Comparison of ENCODE assay signal across 9 cellular contexts in the genomic region with DNA sequence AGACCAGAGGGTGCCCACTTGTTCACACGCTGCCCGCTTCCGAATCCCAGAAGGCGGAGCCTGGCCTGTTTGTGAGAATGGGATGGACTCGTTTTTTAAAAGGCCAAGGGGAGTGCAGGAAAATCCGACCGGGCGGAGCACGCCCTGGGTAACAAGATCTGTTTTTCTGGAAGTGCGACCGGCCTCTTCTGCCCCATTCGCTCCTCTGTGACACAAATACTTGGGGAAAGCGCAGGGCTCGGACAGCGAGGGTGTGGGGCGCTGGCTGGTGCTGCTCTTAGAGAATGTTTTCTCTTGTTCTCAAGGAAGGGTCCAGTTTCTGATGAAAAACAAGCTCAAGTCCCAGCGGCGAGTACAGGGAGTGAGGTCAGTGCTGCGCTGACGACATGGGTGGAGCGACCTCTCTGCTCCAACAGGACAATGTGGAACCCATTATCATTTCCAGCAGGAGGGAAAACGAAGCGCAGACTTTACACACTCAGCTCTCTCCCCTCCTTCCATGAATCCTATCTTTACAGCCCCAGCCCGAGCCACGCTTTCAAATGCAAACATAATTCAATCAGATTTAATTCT. TPM values are rescaled to one million over a fixed set of nuclear protein-coding genes. Genes with fewer than 3 reads are reported as not detected.
A peak's percentile ranks its signal among the peaks of the same experiment; 100 is the strongest.
DNase-seq lines count a peak whose midpoint lies in the region; ATAC-seq and TF ChIP-seq lines count a peak whose summit lies in the region.
"Had no signal": no experiment of that assay in that cellular context is flagged by ENCODE, and none has a peak within 500 bp of the region (broad histone marks: within the 10 kb centered on the region; RNA-seq: fewer than 3 reads in every experiment).

No MANE protein-coding gene starts in this region.

- H3K4me2 ChIP-seq in fibroblast of lung (ENCODE audit: extremely low read depth, insufficient read depth, low read length), result peak overlapping the region; percentile 99

- no peaks in the 10 kb centered on the region for H3K27me3 Mint-ChIP-seq in Caco-2 (ENCODE audit: insufficient read depth, unreplicated experiment)

- intact Hi-C loops in Caco-2 (cut with micrococcal nuclease; ENCODE audit: unreplicated experiment), result no loop called here

- DNase-seq in Caco-2 (no peak), RWPE2 (ENCODE audit: low spot score) (peak; percentile 40), fibroblast of lung (ENCODE audit: low read depth in 2 of 2) (peak; percentile 61 to 78), GM10248 (ENCODE audit: extremely low spot score) (no peak), DMS79 (lab: John Stamatoyannopoulos, UW) (no peak)
- no peak for DNase-seq in stimulated activated CD4-positive, alpha-beta T cell treated with anti-CD3 and anti-CD28 coated beads, Interleukin-4, amount 100 ng/mL, for 4 hours

- no peaks in the 10 kb centered on the region for H4K20me1 ChIP-seq in fibroblast of lung (ENCODE audit: control insufficient read depth, extremely low read depth, insufficient read depth, low read length)

- peaks cover 7% of the 10 kb centered on the region; the same call in 1 of the 2 replicates for H3K4me1 ChIP-seq in Caco-2
- H3K4me1 ChIP-seq in RWPE2 (ENCODE audit: insufficient read depth, poor library complexity, severe bottlenecking), result no peaks in the 10 kb centered on the region
- peaks cover 8% of the 10 kb centered on the region for H3K4me1 ChIP-seq in fibroblast of lung (ENCODE audit: control insufficient read depth, extremely low read depth, insufficient read depth, low read length)
- peaks cover 0 to 15% of the 10 kb centered on the region in 2 donors for H3K4me1 ChIP-seq in muscle layer of duodenum (ENCODE audit: control insufficient read depth in 1 of 2, insufficient read depth in 2 of 2, low read length in 2 of 2)

- peak overlapping the region; percentile 94 for H2AFZ ChIP-seq in fibroblast of lung (ENCODE audit: low read length)

- H3K27ac ChIP-seq in RWPE2 (ENCODE audit: poor library complexity, severe bottlenecking) (no peak overlapping the region), fibroblast of lung (ENCODE audit: insufficient read depth, low read length) (peak overlapping the region; percentile 87), muscle layer of duodenum (ENCODE audit: low read length) (peak overlapping the region; percentile 63)
- H3K27ac ChIP-seq: HL-60 had no signal

- POLR2A ChIA-PET in Caco-2 (lab: Charles Lee), result no interaction called here
- POLR2A ChIA-PET in GM10248 (lab: Yijun Ruan, JAX), result no interaction called here

- no peaks in the 10 kb centered on the region for H3K79me2 ChIP-seq in fibroblast of lung (ENCODE audit: control insufficient read depth, insufficient read depth, low read length)

- H3K4me3 Mint-ChIP-seq in Caco-2 (ENCODE audit: unreplicated experiment), result peak overlapping the region; percentile 13

- no peak for TF ChIP-seq CTCF in Caco-2 (IDR thresholded peaks at IDR 0.05; ENCODE audit: insufficient read depth in 1 of 2, low read depth in 1 of 2, low read length in 1 of 2, severe bottlenecking in 1 of 2, unreplicated experiment in 1 of 2)
- TF ChIP-seq CTCF in RWPE2 (IDR thresholded peaks at IDR 0.05; ENCODE audit: poor library complexity, severe bottlenecking), result no peak
- no peak for TF ChIP-seq CTCF in fibroblast of lung (conservative IDR thresholded peaks at IDR 0.05 in 1 of 2, IDR thresholded peaks at IDR 0.05 in 1 of 2; ENCODE audit: low read depth in 1 of 2, low read length in 2 of 2)
- no peak for TF ChIP-seq CTCF in GM10248 (IDR thresholded peaks at IDR 0.05; ENCODE audit: control extremely low read depth, extremely low read depth, low read depth, missing control alignments)

- BruUV-seq in Caco-2 (replicated peaks; lab: Mats Ljungman, UMichigan), result no TSS peak

- no peaks in the 10 kb centered on the region for H3K36me3 ChIP-seq in Caco-2 (ENCODE audit: control insufficient read depth, insufficient read depth, low read length)
- H3K36me3 ChIP-seq in RWPE2 (ENCODE audit: low read depth), result no peaks in the 10 kb centered on the region
- H3K36me3 ChIP-seq in fibroblast of lung (ENCODE audit: control insufficient read depth, insufficient read depth, low read length), result no peaks in the 10 kb centered on the region
- peaks cover 0 to 6% of the 10 kb centered on the region in 2 donors for H3K36me3 ChIP-seq in muscle layer of duodenum (ENCODE audit: control insufficient read depth in 1 of 2, insufficient read depth in 2 of 2, low read length in 2 of 2)

- no peaks in the 10 kb centered on the region for H3K9me3 Mint-ChIP-seq in Caco-2 (ENCODE audit: unreplicated experiment)

- no peaks in the 10 kb centered on the region for H3K27me3 ChIP-seq in Caco-2 (replicated peaks; ENCODE audit: control insufficient read depth, insufficient read depth, low read length)
- peaks cover 31% of the 10 kb centered on the region for H3K27me3 ChIP-seq in RWPE2 (ENCODE audit: insufficient read depth, poor library complexity, severe bottlenecking)
- no peaks in the 10 kb centered on the region for H3K27me3 ChIP-seq in fibroblast of lung (ENCODE audit: control insufficient read depth, insufficient read depth, low read length)
- peaks cover 6% of the 10 kb centered on the region for H3K27me3 ChIP-seq in muscle layer of duodenum (ENCODE audit: low read depth, low read length)

- H3K27ac Mint-ChIP-seq in Caco-2 (ENCODE audit: unreplicated experiment), result no peak overlapping the region

- ATAC-seq in RWPE2 (ENCODE audit: low read depth) (peak; percentile 24; the same call in 1 of the 3 replicates), GM18873 (IDR thresholded peaks at IDR 0.05; ENCODE audit: low FRiP score, unreplicated experiment) (no peak)

- no peaks in the 10 kb centered on the region for H3K4me1 Mint-ChIP-seq in Caco-2 (ENCODE audit: low read depth, unreplicated experiment)

- no peaks in the 10 kb centered on the region for H3K36me3 Mint-ChIP-seq in Caco-2 (ENCODE audit: insufficient read depth, unreplicated experiment)

- CTCF ChIA-PET in Caco-2 (lab: Charles Lee), result no interaction called here
- CTCF ChIA-PET in GM10248 (lab: Yijun Ruan, JAX), result interaction anchor here (1.6 to 2.5 kb wide), 2 partner anchors 52 to 90 kb away, joined by 3 to 7 read pairs; no protein-coding TSS in a partner anchor

- no peak overlapping the region for H3K4me3 ChIP-seq in Caco-2 (ENCODE audit: low read depth, low read length)
- H3K4me3 ChIP-seq in RWPE2 (ENCODE audit: severe bottlenecking), result no peak overlapping the region
- peak overlapping the region; percentile 34 to 59 (median 54) for H3K4me3 ChIP-seq in fibroblast of lung (replicated peaks in 1 of 4; ENCODE audit: control extremely low read depth in 1 of 4, insufficient read depth in 1 of 4, low read depth in 3 of 4, low read length in 4 of 4)
- H3K4me3 ChIP-seq in muscle layer of duodenum (ENCODE audit: low read depth in 1 of 2, low read length in 2 of 2), result peak overlapping the region; percentile 30 to 70

- H3K9ac ChIP-seq in fibroblast of lung (ENCODE audit: insufficient read depth, low read length), result peak overlapping the region; percentile 66

- H3K9me3 ChIP-seq in Caco-2 (no peaks in the 10 kb centered on the region), RWPE2 (ENCODE audit: severe bottlenecking) (no peaks in the 10 kb centered on the region), fibroblast of lung (ENCODE audit: control insufficient read depth, insufficient read depth, low read depth, low read length) (no peaks in the 10 kb centered on the region), muscle layer of duodenum (ENCODE audit: control insufficient read depth in 1 of 2, low read length in 2 of 2) (no peaks in the 10 kb centered on the region)

RNA-seq across cellular contexts. Expression of a gene that starts 1.3 kb away (rescaled TPM):
- total RNA-seq in Caco-2 (2022) (not detected in 2 replicates), fibroblast of lung (0.33 and 0.51 TPM in 2 replicates)
- polyA plus RNA-seq in fibroblast of lung, result 0.32 and 0.85 TPM in 2 replicates
- 0.43 and 1.1 TPM in 2 replicates for polyA plus RNA-seq in fibroblast of lung (2012)
- 0.33 and 0.82 TPM in 2 replicates for polyA minus RNA-seq in fibroblast of lung (ENCODE audit: low replicate concordance)

RNA-seq across cellular contexts. Expression of a gene that starts 20.4 kb away (rescaled TPM):
- not detected in 2 replicates for total RNA-seq in Caco-2 (2022)
- under 0.01 TPM in 2 replicates for total RNA-seq in fibroblast of lung
- 0.01 and 0.02 TPM in 2 replicates for polyA plus RNA-seq in fibroblast of lung
- not detected in 2 replicates for polyA plus RNA-seq in fibroblast of lung (2012)
- polyA minus RNA-seq in fibroblast of lung (ENCODE audit: low replicate concordance), result not detected in 2 replicates

Comparison
In these comparisons a context has a peak if more than half of its experiments do, and no peak if none do; other contexts are left out.
1. DNase-seq: peak in RWPE2 (single experiment) and fibroblast of lung (2 of 2); none in Caco-2 (0 of 2), GM10248 (single experiment), stimulated activated CD4-positive, alpha-beta T cell treated with anti-CD3 and anti-CD28 coated beads, Interleukin-4, amount 100 ng/mL, for 4 hours (0 of 2) and DMS79 (single experiment).
2. H3K4me3 ChIP-seq: peak in fibroblast of lung (4 of 4) and muscle layer of duodenum (2 of 2); none in Caco-2 (single experiment) and RWPE2 (single experiment).